1 cellular context compared by ENCODE assay signal in the genomic region with DNA sequence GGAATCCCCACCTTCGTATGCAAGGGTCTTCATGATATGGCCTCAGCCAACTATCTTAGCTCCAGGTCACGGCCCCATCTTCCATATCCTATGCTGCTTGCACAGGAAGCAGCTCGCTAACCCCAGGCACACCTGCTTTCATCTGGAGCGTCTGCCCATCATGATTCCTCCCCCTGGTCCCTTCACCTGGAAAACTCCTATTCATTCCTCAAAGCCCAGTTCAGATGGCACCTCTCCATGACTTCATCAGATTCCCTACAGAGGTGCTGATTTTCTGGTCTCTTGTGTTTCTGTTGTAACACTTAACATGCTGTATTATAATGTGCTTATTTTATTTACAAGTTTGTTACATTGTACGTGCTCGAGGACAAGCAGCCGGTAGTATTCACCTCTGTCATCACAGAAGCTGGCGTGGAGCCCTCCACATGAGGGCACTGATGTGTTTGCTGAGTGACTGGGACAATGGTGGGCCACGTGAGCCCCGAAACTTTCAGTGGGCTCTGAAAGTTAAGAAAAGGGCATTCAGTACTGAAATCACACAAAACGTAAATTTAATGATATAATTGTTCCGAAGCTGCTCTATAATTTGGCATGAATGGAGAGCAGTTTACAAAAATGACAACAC.
TF ChIP-seq lines count a peak whose summit lies in the region.

No MANE protein-coding gene starts in this region.

TF ChIP-seq in H1, 55 proteins besides CTCF, POLR2A, EP300 and RAD21:
- TF ChIP-seq PHF8 (conservative IDR thresholded peaks at IDR 0.05; ENCODE audit: low read depth, low read length) (no peak), ASH2L (IDR thresholded peaks at IDR 0.05; ENCODE audit: low read length) (no peak), ATF3 (IDR thresholded peaks at IDR 0.05; ENCODE audit: insufficient read depth, low read depth, low read length) (no peak), MAFK (IDR thresholded peaks at IDR 0.05; ENCODE audit: low read depth, low read length) (no peak), JUND (IDR thresholded peaks at IDR 0.05; ENCODE audit: low read length) (no peak), EZH2 (IDR thresholded peaks at IDR 0.05; ENCODE audit: low read depth, low read length, severe bottlenecking) (no peak), GABPA (IDR thresholded peaks at IDR 0.05; ENCODE audit: borderline replicate concordance, insufficient read depth, low read length) (no peak), GTF2F1 (IDR thresholded peaks at IDR 0.05; ENCODE audit: borderline replicate concordance, low read depth, low read length) (no peak), SIN3A (conservative IDR thresholded peaks at IDR 0.05 in 1 of 2, IDR thresholded peaks at IDR 0.05 in 1 of 2; ENCODE audit: low read depth in 1 of 2, low read length in 2 of 2) (no peak), CHD1 (IDR thresholded peaks at IDR 0.05; ENCODE audit: low read depth, low read length) (no peak), YY1 (IDR thresholded peaks at IDR 0.05; ENCODE audit: low read depth, low read length) (no peak), KDM1A (IDR thresholded peaks at IDR 0.05; ENCODE audit: borderline replicate concordance, low read length) (no peak), JUN (IDR thresholded peaks at IDR 0.05; ENCODE audit: low read depth, low read length) (no peak), CBX5 (IDR thresholded peaks at IDR 0.05; ENCODE audit: low read depth, low read length) (no peak), SP1 (IDR thresholded peaks at IDR 0.05; ENCODE audit: low read depth, low read length) (no peak), BRCA1 (IDR thresholded peaks at IDR 0.05; ENCODE audit: low read depth, low read length) (no peak), TAF7 (optimal IDR thresholded peaks at IDR 0.05; ENCODE audit: borderline replicate concordance, low read depth, low read length) (no peak), USF2 (IDR thresholded peaks at IDR 0.05; ENCODE audit: low read length) (no peak)
- TF ChIP-seq, protein P1, sequence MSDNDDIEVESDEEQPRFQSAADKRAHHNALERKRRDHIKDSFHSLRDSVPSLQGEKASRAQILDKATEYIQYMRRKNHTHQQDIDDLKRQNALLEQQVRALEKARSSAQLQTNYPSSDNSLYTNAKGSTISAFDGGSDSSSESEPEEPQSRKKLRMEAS (IDR thresholded peaks at IDR 0.05): no peak
- TF ChIP-seq, protein P2, sequence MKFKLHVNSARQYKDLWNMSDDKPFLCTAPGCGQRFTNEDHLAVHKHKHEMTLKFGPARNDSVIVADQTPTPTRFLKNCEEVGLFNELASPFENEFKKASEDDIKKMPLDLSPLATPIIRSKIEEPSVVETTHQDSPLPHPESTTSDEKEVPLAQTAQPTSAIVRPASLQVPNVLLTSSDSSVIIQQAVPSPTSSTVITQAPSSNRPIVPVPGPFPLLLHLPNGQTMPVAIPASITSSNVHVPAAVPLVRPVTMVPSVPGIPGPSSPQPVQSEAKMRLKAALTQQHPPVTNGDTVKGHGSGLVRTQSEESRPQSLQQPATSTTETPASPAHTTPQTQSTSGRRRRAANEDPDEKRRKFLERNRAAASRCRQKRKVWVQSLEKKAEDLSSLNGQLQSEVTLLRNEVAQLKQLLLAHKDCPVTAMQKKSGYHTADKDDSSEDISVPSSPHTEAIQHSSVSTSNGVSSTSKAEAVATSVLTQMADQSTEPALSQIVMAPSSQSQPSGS (IDR thresholded peaks at IDR 0.05; ENCODE audit: low read length): no peak
TF ChIP-seq in H1: peak in this region for 0.
